21 cellular contexts compared by ENCODE assay signal in genomic region chr3:181050738-181051137, GRCh38.
DNase-seq lines count a peak whose midpoint lies in the region; ATAC-seq and TF ChIP-seq lines count a peak whose summit lies in the region.
"Had no signal": no experiment of that assay in that cellular context is flagged by ENCODE, and none has a peak within 500 bp of the region (broad histone marks: within the 10 kb centered on the region; RNA-seq: fewer than 3 reads in every experiment).

No MANE protein-coding gene starts in this region.

- peaks cover 26% of the 10 kb centered on the region for H3K9me3 Mint-ChIP-seq in WTC11

- no peak overlapping the region for H3K4me3 Mint-ChIP-seq in WTC11
- H3K4me3 Mint-ChIP-seq: CD4-positive, alpha-beta memory T cell; HFFc6 had no signal

- peak; percentile 66 for ATAC-seq in WTC11
- no peak for ATAC-seq in GM18909 (IDR thresholded peaks at IDR 0.05; ENCODE audit: poor library complexity, unreplicated experiment)
- ATAC-seq: A549 had no signal

- H3K36me3 ChIP-seq in H7 (replicated peaks; ENCODE audit: control insufficient read depth, insufficient read depth, low read length) = no peaks in the 10 kb centered on the region
- H3K36me3 ChIP-seq: BE2C; BLaER1 treated with 17β-estradiol and CSF1 and Interleukin-3, amounts not matched to agents 10 nM and 100 nM; HAP-1 had no signal

- no peaks in the 10 kb centered on the region for H3K27me3 ChIP-seq in H7 (ENCODE audit: control insufficient read depth, insufficient read depth, low read length)
- H3K27me3 ChIP-seq: BE2C; BLaER1 treated with 17β-estradiol and CSF1 and Interleukin-3, amounts not matched to agents 10 nM and 100 nM had no signal

- no peak overlapping the region for H3K27ac Mint-ChIP-seq in WTC11
- H3K27ac Mint-ChIP-seq: CD4-positive, alpha-beta memory T cell; HFFc6 had no signal

- no peaks in the 10 kb centered on the region for H3K27me3 Mint-ChIP-seq in WTC11 (ENCODE audit: low read depth)

- CTCF ChIA-PET in WTC11 (lab: Charles Lee) = no interaction called here

- peaks cover 4% of the 10 kb centered on the region; the same call in 1 of the 2 replicates for H3K4me1 Mint-ChIP-seq in WTC11
- H3K4me1 Mint-ChIP-seq: CD4-positive, alpha-beta memory T cell had no signal

- peak; percentile 27 for DNase-seq in H7
- no peak for DNase-seq in WTC11 (ENCODE audit: low spot score)
- peak; percentile 42 for DNase-seq in iPS-NIHi7 (ENCODE audit: extremely low spot score)
- DNase-seq in NCI-H2227 treated with DMSO at 0.1 percent for 48 hours (lab: John Stamatoyannopoulos, UW) = no peak
- no peak for DNase-seq in stimulated activated naive CD4-positive, alpha-beta T cell treated with Interleukin-2 at 50 U/mL for 16 hours (lab: John Stamatoyannopoulos, UW)
- no peak for DNase-seq in C1 segment of cervical spinal cord (lab: John Stamatoyannopoulos, UW)
- DNase-seq: 8988T; ACHN; AML-193; BE2C; Calu3; CD4-positive, alpha-beta memory T cell; COR-L47; DMS53; DMS79 treated with DMSO at 0.1 percent for 48 hours; GF-D8; HFFc6 had no signal

- H3K36me3 Mint-ChIP-seq in WTC11 = peaks cover 21% of the 10 kb centered on the region
- H3K36me3 Mint-ChIP-seq: CD4-positive, alpha-beta memory T cell had no signal

- no peak overlapping the region for H3K4me3 ChIP-seq in H7 (ENCODE audit: insufficient read depth, low read depth, low read length)
- H3K4me3 ChIP-seq: A549; BLaER1 treated with 17β-estradiol and CSF1 and Interleukin-3, amounts not matched to agents 10 nM and 100 nM; HAP-1 had no signal

- POLR2A ChIA-PET in WTC11 (lab: Charles Lee) = no interaction called here

- TF ChIP-seq CTCF in WTC11 (IDR thresholded peaks at IDR 0.05) = no peak

TF ChIP-seq in WTC11, 78 proteins besides CTCF, POLR2A, EP300 and RAD21:
- no peak for TF ChIP-seq CREM (CRISPR knock-in tag; IDR thresholded peaks at IDR 0.05)
- no peak for TF ChIP-seq STAT6 (CRISPR knock-in tag; conservative IDR thresholded peaks at IDR 0.05; ENCODE audit: low read depth)
TF ChIP-seq in WTC11: peak in this region for 0.

Comparison
In these comparisons a context has a peak if more than half of its experiments do, and no peak if none do; other contexts are left out.
1. DNase-seq: peak in H7 (single experiment) and iPS-NIHi7 (single experiment); none in WTC11 (single experiment), NCI-H2227 treated with DMSO at 0.1 percent for 48 hours (single experiment), stimulated activated naive CD4-positive, alpha-beta T cell treated with Interleukin-2 at 50 U/mL for 16 hours (single experiment) and C1 segment of cervical spinal cord (0 of 14).